ENCODE assay signal across 1 cellular context in the genomic region with DNA sequence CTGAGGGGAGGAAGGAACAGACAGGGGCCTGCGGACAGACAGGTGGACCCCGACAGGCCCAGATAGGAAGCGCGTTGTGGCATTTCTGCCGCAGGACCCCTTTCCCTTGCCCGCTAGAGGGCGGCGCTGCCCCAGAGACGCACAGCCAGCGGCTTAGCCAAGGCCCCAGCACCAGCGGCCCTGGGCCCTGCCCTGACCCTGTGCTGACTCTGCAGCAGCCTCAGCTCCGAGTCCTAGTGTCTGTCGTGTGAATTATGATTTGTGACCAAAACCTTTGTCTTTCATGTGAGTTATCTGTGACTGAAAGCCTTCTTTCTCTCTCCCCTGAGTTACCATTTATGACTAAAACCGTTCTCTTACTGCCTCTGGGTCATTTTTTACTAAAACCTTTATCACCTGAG.
TF ChIP-seq lines count a peak whose summit lies in the region.

No MANE protein-coding gene starts in this region.

TF ChIP-seq in K562, 482 proteins besides CTCF, POLR2A, EP300 and RAD21 (continued from another document and continues in another):
- TF ChIP-seq, protein P1, sequence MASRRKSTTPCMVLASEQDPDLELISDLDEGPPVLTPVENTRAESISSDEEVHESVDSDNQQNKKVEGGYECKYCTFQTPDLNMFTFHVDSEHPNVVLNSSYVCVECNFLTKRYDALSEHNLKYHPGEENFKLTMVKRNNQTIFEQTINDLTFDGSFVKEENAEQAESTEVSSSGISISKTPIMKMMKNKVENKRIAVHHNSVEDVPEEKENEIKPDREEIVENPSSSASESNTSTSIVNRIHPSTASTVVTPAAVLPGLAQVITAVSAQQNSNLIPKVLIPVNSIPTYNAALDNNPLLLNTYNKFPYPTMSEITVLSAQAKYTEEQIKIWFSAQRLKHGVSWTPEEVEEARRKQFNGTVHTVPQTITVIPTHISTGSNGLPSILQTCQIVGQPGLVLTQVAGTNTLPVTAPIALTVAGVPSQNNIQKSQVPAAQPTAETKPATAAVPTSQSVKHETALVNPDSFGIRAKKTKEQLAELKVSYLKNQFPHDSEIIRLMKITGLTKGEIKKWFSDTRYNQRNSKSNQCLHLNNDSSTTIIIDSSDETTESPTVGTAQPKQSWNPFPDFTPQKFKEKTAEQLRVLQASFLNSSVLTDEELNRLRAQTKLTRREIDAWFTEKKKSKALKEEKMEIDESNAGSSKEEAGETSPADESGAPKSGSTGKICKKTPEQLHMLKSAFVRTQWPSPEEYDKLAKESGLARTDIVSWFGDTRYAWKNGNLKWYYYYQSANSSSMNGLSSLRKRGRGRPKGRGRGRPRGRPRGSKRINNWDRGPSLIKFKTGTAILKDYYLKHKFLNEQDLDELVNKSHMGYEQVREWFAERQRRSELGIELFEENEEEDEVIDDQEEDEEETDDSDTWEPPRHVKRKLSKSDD (conservative IDR thresholded peaks at IDR 0.05; ENCODE audit: low read length): 0 out of 2 replicates have a peak, but pooled peaks have one; percentile 50
- no peak for TF ChIP-seq LEF1 (IDR thresholded peaks at IDR 0.05)
- no peak for TF ChIP-seq SPI1 (IDR thresholded peaks at IDR 0.05; ENCODE audit: borderline replicate concordance, low read depth, low read length)
- TF ChIP-seq NCOA2 (IDR thresholded peaks at IDR 0.05; ENCODE audit: partially characterized antibody in 2 of 2): no peak
- TF ChIP-seq L3MBTL2 (IDR thresholded peaks at IDR 0.05): peak; percentile 20; the same call in 1 of the 2 replicates
- TF ChIP-seq, protein P2, sequence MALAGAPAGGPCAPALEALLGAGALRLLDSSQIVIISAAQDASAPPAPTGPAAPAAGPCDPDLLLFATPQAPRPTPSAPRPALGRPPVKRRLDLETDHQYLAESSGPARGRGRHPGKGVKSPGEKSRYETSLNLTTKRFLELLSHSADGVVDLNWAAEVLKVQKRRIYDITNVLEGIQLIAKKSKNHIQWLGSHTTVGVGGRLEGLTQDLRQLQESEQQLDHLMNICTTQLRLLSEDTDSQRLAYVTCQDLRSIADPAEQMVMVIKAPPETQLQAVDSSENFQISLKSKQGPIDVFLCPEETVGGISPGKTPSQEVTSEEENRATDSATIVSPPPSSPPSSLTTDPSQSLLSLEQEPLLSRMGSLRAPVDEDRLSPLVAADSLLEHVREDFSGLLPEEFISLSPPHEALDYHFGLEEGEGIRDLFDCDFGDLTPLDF (CRISPR knock-in tag; IDR thresholded peaks at IDR 0.05): no peak
- TF ChIP-seq MAFK (IDR thresholded peaks at IDR 0.05; ENCODE audit: low read length): peak; percentile 55; the same call in 1 of the 2 replicates
- TF ChIP-seq NRF1 (conservative IDR thresholded peaks at IDR 0.05 in 1 of 2, IDR thresholded peaks at IDR 0.05 in 1 of 2): 0 out of 4 replicates have a peak, but pooled peaks of 1 of the 2 experiments have one; percentile 11
- peak; percentile 72; the same call in 1 of the 2 replicates for TF ChIP-seq ARID2 (IDR thresholded peaks at IDR 0.05)
- TF ChIP-seq RAD51 (IDR thresholded peaks at IDR 0.05; ENCODE audit: borderline replicate concordance, low read depth): no peak
- TF ChIP-seq, protein P3, sequence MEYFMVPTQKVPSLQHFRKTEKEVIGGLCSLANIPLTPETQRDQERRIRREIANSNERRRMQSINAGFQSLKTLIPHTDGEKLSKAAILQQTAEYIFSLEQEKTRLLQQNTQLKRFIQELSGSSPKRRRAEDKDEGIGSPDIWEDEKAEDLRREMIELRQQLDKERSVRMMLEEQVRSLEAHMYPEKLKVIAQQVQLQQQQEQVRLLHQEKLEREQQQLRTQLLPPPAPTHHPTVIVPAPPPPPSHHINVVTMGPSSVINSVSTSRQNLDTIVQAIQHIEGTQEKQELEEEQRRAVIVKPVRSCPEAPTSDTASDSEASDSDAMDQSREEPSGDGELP (CRISPR knock-in tag; IDR thresholded peaks at IDR 0.05; ENCODE audit: borderline replicate concordance): peak; percentile 16; the same call in 1 of the 2 replicates
- no peak for TF ChIP-seq ZNF124 (CRISPR knock-in tag; IDR thresholded peaks at IDR 0.05)
- no peak for TF ChIP-seq HDAC1 (IDR thresholded peaks at IDR 0.05)
- TF ChIP-seq RBM17 (IDR thresholded peaks at IDR 0.05; ENCODE audit: borderline replicate concordance, low read depth, low read length): no peak
- peak; percentile 19; the same call in 1 of the 2 replicates for TF ChIP-seq TCF3 (CRISPR knock-in tag; IDR thresholded peaks at IDR 0.05)
- peak; percentile 90 for TF ChIP-seq ZBTB7A (IDR thresholded peaks at IDR 0.05; ENCODE audit: borderline replicate concordance, control insufficient read depth, low read depth, low read length)
- TF ChIP-seq, protein P4, sequence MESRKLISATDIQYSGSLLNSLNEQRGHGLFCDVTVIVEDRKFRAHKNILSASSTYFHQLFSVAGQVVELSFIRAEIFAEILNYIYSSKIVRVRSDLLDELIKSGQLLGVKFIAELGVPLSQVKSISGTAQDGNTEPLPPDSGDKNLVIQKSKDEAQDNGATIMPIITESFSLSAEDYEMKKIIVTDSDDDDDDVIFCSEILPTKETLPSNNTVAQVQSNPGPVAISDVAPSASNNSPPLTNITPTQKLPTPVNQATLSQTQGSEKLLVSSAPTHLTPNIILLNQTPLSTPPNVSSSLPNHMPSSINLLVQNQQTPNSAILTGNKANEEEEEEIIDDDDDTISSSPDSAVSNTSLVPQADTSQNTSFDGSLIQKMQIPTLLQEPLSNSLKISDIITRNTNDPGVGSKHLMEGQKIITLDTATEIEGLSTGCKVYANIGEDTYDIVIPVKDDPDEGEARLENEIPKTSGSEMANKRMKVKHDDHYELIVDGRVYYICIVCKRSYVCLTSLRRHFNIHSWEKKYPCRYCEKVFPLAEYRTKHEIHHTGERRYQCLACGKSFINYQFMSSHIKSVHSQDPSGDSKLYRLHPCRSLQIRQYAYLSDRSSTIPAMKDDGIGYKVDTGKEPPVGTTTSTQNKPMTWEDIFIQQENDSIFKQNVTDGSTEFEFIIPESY (CRISPR knock-in tag; IDR thresholded peaks at IDR 0.05): 0 out of 2 replicates have a peak, but pooled peaks have one; percentile 42
- TF ChIP-seq, protein P5, sequence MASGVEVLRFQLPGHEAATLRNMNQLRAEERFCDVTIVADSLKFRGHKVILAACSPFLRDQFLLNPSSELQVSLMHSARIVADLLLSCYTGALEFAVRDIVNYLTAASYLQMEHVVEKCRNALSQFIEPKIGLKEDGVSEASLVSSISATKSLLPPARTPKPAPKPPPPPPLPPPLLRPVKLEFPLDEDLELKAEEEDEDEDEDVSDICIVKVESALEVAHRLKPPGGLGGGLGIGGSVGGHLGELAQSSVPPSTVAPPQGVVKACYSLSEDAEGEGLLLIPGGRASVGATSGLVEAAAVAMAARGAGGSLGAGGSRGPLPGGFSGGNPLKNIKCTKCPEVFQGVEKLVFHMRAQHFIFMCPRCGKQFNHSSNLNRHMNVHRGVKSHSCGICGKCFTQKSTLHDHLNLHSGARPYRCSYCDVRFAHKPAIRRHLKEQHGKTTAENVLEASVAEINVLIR (CRISPR knock-in tag; IDR thresholded peaks at IDR 0.05): no peak
- TF ChIP-seq, protein P6, sequence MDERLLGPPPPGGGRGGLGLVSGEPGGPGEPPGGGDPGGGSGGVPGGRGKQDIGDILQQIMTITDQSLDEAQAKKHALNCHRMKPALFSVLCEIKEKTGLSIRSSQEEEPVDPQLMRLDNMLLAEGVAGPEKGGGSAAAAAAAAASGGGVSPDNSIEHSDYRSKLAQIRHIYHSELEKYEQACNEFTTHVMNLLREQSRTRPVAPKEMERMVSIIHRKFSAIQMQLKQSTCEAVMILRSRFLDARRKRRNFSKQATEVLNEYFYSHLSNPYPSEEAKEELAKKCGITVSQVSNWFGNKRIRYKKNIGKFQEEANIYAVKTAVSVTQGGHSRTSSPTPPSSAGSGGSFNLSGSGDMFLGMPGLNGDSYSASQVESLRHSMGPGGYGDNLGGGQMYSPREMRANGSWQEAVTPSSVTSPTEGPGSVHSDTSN (CRISPR knock-in tag; IDR thresholded peaks at IDR 0.05; ENCODE audit: low read depth): no peak
- TF ChIP-seq, protein P6 (tag; conservative IDR thresholded peaks at IDR 0.05; ENCODE audit: low read depth): peak; percentile 75
- TF ChIP-seq, protein P7, sequence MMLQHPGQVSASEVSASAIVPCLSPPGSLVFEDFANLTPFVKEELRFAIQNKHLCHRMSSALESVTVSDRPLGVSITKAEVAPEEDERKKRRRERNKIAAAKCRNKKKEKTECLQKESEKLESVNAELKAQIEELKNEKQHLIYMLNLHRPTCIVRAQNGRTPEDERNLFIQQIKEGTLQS (IDR thresholded peaks at IDR 0.05): no peak
- TF ChIP-seq, protein P7 (CRISPR knock-in tag; conservative IDR thresholded peaks at IDR 0.05): 0 out of 2 replicates have a peak, but pooled peaks have one; percentile 47
- TF ChIP-seq MEIS2 (IDR thresholded peaks at IDR 0.05; ENCODE audit: partially characterized antibody): peak; percentile 78
- no peak for TF ChIP-seq BRCA1 (IDR thresholded peaks at IDR 0.05)
- no peak for TF ChIP-seq BRCA1 (CRISPR knock-in tag; IDR thresholded peaks at IDR 0.05)
- TF ChIP-seq KLF16 (IDR thresholded peaks at IDR 0.05): no peak
- no peak for TF ChIP-seq PRMT5 (CRISPR knock-in tag; IDR thresholded peaks at IDR 0.05)
- no peak for TF ChIP-seq CHD2 (IDR thresholded peaks at IDR 0.05; ENCODE audit: low read depth, low read length)
- TF ChIP-seq MAFF (IDR thresholded peaks at IDR 0.05; ENCODE audit: low read length): no peak
- peak; percentile 44; the same call in 1 of the 2 replicates for TF ChIP-seq HCFC1 (IDR thresholded peaks at IDR 0.05; ENCODE audit: low read depth, low read length)
- TF ChIP-seq, protein P8, sequence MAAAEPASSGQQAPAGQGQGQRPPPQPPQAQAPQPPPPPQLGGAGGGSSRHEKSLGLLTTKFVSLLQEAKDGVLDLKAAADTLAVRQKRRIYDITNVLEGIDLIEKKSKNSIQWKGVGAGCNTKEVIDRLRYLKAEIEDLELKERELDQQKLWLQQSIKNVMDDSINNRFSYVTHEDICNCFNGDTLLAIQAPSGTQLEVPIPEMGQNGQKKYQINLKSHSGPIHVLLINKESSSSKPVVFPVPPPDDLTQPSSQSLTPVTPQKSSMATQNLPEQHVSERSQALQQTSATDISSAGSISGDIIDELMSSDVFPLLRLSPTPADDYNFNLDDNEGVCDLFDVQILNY (CRISPR knock-in tag; IDR thresholded peaks at IDR 0.05): no peak
- TF ChIP-seq U2AF1 (optimal IDR thresholded peaks at IDR 0.05; ENCODE audit: low read depth, low read length): no peak
- TF ChIP-seq JUN (IDR thresholded peaks at IDR 0.05; ENCODE audit: borderline replicate concordance, low read depth, low read length): peak; percentile 26; the same call in 1 of the 2 replicates
- no peak for TF ChIP-seq JUN (CRISPR knock-in tag; IDR thresholded peaks at IDR 0.05; ENCODE audit: borderline replicate concordance)
- peak; percentile 28; the same call in 1 of the 2 replicates for TF ChIP-seq RUNX1 (IDR thresholded peaks at IDR 0.05; ENCODE audit: low read depth)
- TF ChIP-seq, protein P9, sequence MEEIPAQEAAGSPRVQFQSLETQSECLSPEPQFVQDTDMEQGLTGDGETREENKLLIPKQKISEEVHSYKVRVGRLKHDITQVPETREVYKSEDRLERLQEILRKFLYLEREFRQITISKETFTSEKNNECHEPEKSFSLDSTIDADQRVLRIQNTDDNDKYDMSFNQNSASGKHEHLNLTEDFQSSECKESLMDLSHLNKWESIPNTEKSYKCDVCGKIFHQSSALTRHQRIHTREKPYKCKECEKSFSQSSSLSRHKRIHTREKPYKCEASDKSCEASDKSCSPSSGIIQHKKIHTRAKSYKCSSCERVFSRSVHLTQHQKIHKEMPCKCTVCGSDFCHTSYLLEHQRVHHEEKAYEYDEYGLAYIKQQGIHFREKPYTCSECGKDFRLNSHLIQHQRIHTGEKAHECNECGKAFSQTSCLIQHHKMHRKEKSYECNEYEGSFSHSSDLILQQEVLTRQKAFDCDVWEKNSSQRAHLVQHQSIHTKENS (CRISPR knock-in tag; IDR thresholded peaks at IDR 0.05): no peak
- no peak for TF ChIP-seq CBFB (CRISPR knock-in tag; IDR thresholded peaks at IDR 0.05)
- peak; percentile 96 for TF ChIP-seq STAG1 (CRISPR knock-in tag; IDR thresholded peaks at IDR 0.05; ENCODE audit: borderline replicate concordance)
- no peak; the same call in 1 of the 2 replicates for TF ChIP-seq ATF7 (IDR thresholded peaks at IDR 0.05)
- TF ChIP-seq ZNF584 (CRISPR knock-in tag; IDR thresholded peaks at IDR 0.05; ENCODE audit: low read depth): no peak
- peak; percentile 58 for TF ChIP-seq MAFG (tag; conservative IDR thresholded peaks at IDR 0.05)
- no peak for TF ChIP-seq FUS (optimal IDR thresholded peaks at IDR 0.05; ENCODE audit: low read depth, low read length)
- peak; percentile 55 for TF ChIP-seq ZFP36 (IDR thresholded peaks at IDR 0.05; ENCODE audit: low read depth, low read length, partially characterized antibody)
- TF ChIP-seq, protein P10, sequence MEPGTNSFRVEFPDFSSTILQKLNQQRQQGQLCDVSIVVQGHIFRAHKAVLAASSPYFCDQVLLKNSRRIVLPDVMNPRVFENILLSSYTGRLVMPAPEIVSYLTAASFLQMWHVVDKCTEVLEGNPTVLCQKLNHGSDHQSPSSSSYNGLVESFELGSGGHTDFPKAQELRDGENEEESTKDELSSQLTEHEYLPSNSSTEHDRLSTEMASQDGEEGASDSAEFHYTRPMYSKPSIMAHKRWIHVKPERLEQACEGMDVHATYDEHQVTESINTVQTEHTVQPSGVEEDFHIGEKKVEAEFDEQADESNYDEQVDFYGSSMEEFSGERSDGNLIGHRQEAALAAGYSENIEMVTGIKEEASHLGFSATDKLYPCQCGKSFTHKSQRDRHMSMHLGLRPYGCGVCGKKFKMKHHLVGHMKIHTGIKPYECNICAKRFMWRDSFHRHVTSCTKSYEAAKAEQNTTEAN (CRISPR knock-in tag; IDR thresholded peaks at IDR 0.05): no peak
- TF ChIP-seq CREM (IDR thresholded peaks at IDR 0.05; ENCODE audit: low read depth): peak; percentile 47; the same call in 1 of the 2 replicates
- no peak for TF ChIP-seq ZNF696 (CRISPR knock-in tag; conservative IDR thresholded peaks at IDR 0.05)
- TF ChIP-seq CXXC5 (CRISPR knock-in tag; IDR thresholded peaks at IDR 0.05): peak; percentile 29; the same call in 1 of the 2 replicates
- no peak for TF ChIP-seq CBX1 (IDR thresholded peaks at IDR 0.05; ENCODE audit: low read depth)
- TF ChIP-seq TAF9B (IDR thresholded peaks at IDR 0.05; ENCODE audit: partially characterized antibody): no peak
- TF ChIP-seq SOX6 (IDR thresholded peaks at IDR 0.05): 0 out of 2 replicates have a peak, but pooled peaks have one; percentile 26
- TF ChIP-seq ZZZ3 (IDR thresholded peaks at IDR 0.05): no peak
- peak; percentile 63 for TF ChIP-seq JUND (IDR thresholded peaks at IDR 0.05; ENCODE audit: borderline replicate concordance, low read depth, low read length)
- TF ChIP-seq JUND (tag; IDR thresholded peaks at IDR 0.05; ENCODE audit: borderline replicate concordance, low read depth, low read length): no peak
- peak; percentile 98 for TF ChIP-seq SMC3 (conservative IDR thresholded peaks at IDR 0.05; ENCODE audit: insufficient read depth, low read depth, low read length)
- no peak for TF ChIP-seq ETV1 (tag; conservative IDR thresholded peaks at IDR 0.05; ENCODE audit: low read depth)
